In the genomic region with DNA sequence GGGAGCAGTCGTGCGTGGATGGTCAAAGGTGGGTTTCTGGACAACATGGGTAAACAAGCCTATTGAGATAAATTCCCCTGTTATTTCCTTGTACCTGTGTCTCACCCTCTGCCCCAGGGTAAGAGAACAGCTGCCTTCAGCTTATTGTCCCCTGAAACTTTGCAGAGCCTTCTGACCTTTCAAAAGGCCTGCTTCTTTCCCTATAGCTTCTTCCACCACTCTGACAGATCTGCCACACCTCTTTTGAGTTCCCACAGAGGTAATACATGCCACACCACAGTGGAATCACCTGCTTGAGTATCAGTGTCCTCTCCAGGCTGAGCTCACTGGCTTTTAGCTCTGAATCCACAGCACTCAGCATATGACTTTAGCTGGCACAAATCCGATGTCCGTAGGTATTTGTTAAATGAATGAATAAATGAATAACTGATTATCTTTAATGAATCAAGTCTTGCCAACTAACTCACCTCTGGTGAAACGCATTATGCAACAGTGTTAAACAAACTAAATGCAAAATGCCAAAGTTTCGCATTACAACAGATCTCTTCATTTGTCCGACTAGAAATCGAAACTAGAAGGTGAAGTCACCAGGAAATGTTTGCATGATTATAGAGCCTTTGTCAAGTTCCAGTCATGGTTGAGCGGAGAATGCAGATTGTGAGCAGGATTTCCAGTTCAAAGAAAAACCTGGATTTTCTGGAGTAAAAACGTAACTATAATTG, we compare ENCODE assay signal across 9 cellular contexts. TPM values are rescaled to one million over a fixed set of nuclear protein-coding genes. Genes with fewer than 3 reads are reported as not detected.
DNase-seq lines count a peak whose midpoint lies in the region; ATAC-seq and TF ChIP-seq lines count a peak whose summit lies in the region.
"Had no signal": no experiment of that assay in that cellular context is flagged by ENCODE, and none has a peak within 500 bp of the region (broad histone marks: within the 10 kb centered on the region; RNA-seq: fewer than 3 reads in every experiment).

No MANE protein-coding gene starts in this region.

- H3K9me3 Mint-ChIP-seq in activated CD4-positive, alpha-beta T cell treated with anti-CD3 and anti-CD28 coated beads, Interleukin-2, amount 10 ng/mL, durations not matched to agents 24 days and 14 days: no peaks in the 10 kb centered on the region
- H3K9me3 Mint-ChIP-seq: naive thymus-derived CD8-positive, alpha-beta T cell had no signal

- peak overlapping the region; percentile 64 for H3K4me2 ChIP-seq in Karpas-422 (ENCODE audit: low read depth, low read length, poor library complexity, severe bottlenecking)

- no peaks in the 10 kb centered on the region for H3K36me3 Mint-ChIP-seq in activated CD4-positive, alpha-beta T cell treated with anti-CD3 and anti-CD28 coated beads, Interleukin-2, amount 10 ng/mL, durations not matched to agents 24 days and 14 days (ENCODE audit: low read depth)
- H3K36me3 Mint-ChIP-seq: naive thymus-derived CD8-positive, alpha-beta T cell had no signal

- no peaks in the 10 kb centered on the region for H3K4me1 Mint-ChIP-seq in activated CD4-positive, alpha-beta T cell treated with anti-CD3 and anti-CD28 coated beads, Interleukin-2, amount 10 ng/mL, durations not matched to agents 24 days and 14 days
- H3K4me1 Mint-ChIP-seq: naive thymus-derived CD8-positive, alpha-beta T cell had no signal

- no peaks in the 10 kb centered on the region for H4K20me1 ChIP-seq in Karpas-422 (ENCODE audit: insufficient read depth, low read depth, low read length)

- no peak overlapping the region for H3K27ac Mint-ChIP-seq in activated CD4-positive, alpha-beta T cell treated with anti-CD3 and anti-CD28 coated beads, Interleukin-2, amount 10 ng/mL, durations not matched to agents 24 days and 14 days
- H3K27ac Mint-ChIP-seq: naive thymus-derived CD8-positive, alpha-beta T cell had no signal

- H3K9me2 ChIP-seq in Karpas-422 (replicated peaks; ENCODE audit: insufficient read depth, low read length): no peaks in the 10 kb centered on the region

- H3K4me3 Mint-ChIP-seq in activated CD4-positive, alpha-beta T cell treated with anti-CD3 and anti-CD28 coated beads, Interleukin-2, amount 10 ng/mL, durations not matched to agents 24 days and 14 days: no peak overlapping the region

- intact Hi-C loops in activated CD4-positive, alpha-beta T cell treated with anti-CD3 and anti-CD28 coated beads, Interleukin-2, amount 10 ng/mL, durations not matched to agents 24 days and 14 days (cut with micrococcal nuclease): no loop called here

- TF ChIP-seq CTCF in astrocyte of the cerebellum (IDR thresholded peaks at IDR 0.05; ENCODE audit: low read depth, low read length, missing control alignments): no peak

- in situ Hi-C loops in astrocyte of the cerebellum (cut with HindIII; ENCODE audit: low sequenced_read_pairs): no loop called here

- H3K79me2 ChIP-seq in Karpas-422 (ENCODE audit: low read length): no peaks in the 10 kb centered on the region

- no peaks in the 10 kb centered on the region for H3K9me3 ChIP-seq in Karpas-422 (ENCODE audit: low read length)

- H3K9ac ChIP-seq in Karpas-422 (ENCODE audit: low read length): no peak overlapping the region

- no peaks in the 10 kb centered on the region for H3K27me3 Mint-ChIP-seq in activated CD4-positive, alpha-beta T cell treated with anti-CD3 and anti-CD28 coated beads, Interleukin-2, amount 10 ng/mL, durations not matched to agents 24 days and 14 days

- peaks cover 13% of the 10 kb centered on the region for H3K4me1 ChIP-seq in Karpas-422 (ENCODE audit: low read length)

- peak; percentile 90 for ATAC-seq in left lobe of liver
- ATAC-seq in HG02763 (IDR thresholded peaks at IDR 0.05; ENCODE audit: unreplicated experiment): no peak
- ATAC-seq in GM19452 (IDR thresholded peaks at IDR 0.05; ENCODE audit: unreplicated experiment): no peak
- no peak for ATAC-seq in GM21825 (IDR thresholded peaks at IDR 0.05; ENCODE audit: unreplicated experiment)
- ATAC-seq: naive thymus-derived CD8-positive, alpha-beta T cell had no signal

- no peak overlapping the region for H3K27ac ChIP-seq in Karpas-422 (ENCODE audit: low read length)

- DNase-seq in AML-193 (lab: John Stamatoyannopoulos, UW) (peak; percentile 40 to 47), Karpas-422 (peak; percentile 53), astrocyte of the cerebellum (ENCODE audit: low read depth) (peak; percentile 37), left lobe of liver (ENCODE audit: low spot score) (peak; percentile 50)
- no peak for DNase-seq in activated CD4-positive, alpha-beta T cell treated with anti-CD3 and anti-CD28 coated beads, Interleukin-2, amount 10 ng/mL, durations not matched to agents 24 days and 14 days
- DNase-seq: naive thymus-derived CD8-positive, alpha-beta T cell had no signal

- peak overlapping the region; percentile 47 for H3K4me3 ChIP-seq in Karpas-422 (ENCODE audit: low read length)
- peak overlapping the region; percentile 16 for H3K4me3 ChIP-seq in astrocyte of the cerebellum (ENCODE audit: low read depth, low read length)

- H3K27me3 ChIP-seq in Karpas-422 (ENCODE audit: low read length): no peaks in the 10 kb centered on the region

- no peaks in the 10 kb centered on the region for H3K36me3 ChIP-seq in Karpas-422 (ENCODE audit: insufficient read depth, low read length)

- peak overlapping the region; percentile 36; the same call in 1 of the 2 replicates for H2AFZ ChIP-seq in Karpas-422 (ENCODE audit: low read length)

RNA-seq across cellular contexts. Expression of a gene that starts 16.3 kb away (rescaled TPM):
- not detected in 2 replicates for total RNA-seq in Karpas-422 (2014; rRNA removed; shearing (Covaris generic); ENCODE audit: low replicate concordance)
- not detected for total RNA-seq in left lobe of liver
- not detected in 2 replicates for total RNA-seq in activated CD4-positive, alpha-beta T cell treated with anti-CD3 and anti-CD28 coated beads, Interleukin-2, amount 10 ng/mL, durations not matched to agents 24 days and 14 days
- total RNA-seq: naive thymus-derived CD8-positive, alpha-beta T cell had no signal
